Comparison of ENCODE assay signal across 20 cellular contexts in the genomic region with DNA sequence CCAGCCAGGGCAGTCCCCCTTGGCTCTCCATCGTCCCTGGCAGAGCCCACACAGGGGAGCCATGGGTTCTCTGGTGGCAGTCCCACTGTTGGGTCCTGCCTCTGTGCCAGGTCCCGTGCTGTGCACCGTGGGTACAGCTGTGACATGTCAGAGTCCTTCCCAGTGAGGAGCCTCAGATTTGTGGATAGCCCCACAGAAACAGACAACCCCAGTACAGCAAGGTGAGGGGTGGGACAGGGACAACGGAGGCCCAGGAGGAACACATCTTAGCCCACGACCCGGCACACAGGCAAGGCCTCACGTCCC. TPM values are rescaled to one million over a fixed set of nuclear protein-coding genes. Genes with fewer than 3 reads are reported as not detected.
DNase-seq lines count a peak whose midpoint lies in the region; ATAC-seq, FAIRE-seq and TF ChIP-seq lines count a peak whose summit lies in the region.
"Had no signal": no experiment of that assay in that cellular context is flagged by ENCODE, and none has a peak within 500 bp of the region (broad histone marks: within the 10 kb centered on the region; RNA-seq: fewer than 3 reads in every experiment).

No MANE protein-coding gene starts in this region.

- no peak for FAIRE-seq in GM12892 (lab: Jason Lieb, UNC)
- FAIRE-seq: H1, HTR-8/SVneo had no signal

- no peak for DNase-seq in T-helper 17 cell
- no peak for DNase-seq in left ventricle myocardium inferior
- DNase-seq in psoas muscle = no peak
- no peak for DNase-seq in SW480 (ENCODE audit: low spot score)
- no peak for DNase-seq in GM12892 (ENCODE audit: insufficient read length)
- DNase-seq in NCI-H1930 (lab: John Stamatoyannopoulos, UW) = no peak
- DNase-seq in activated CD4-positive, alpha-beta T cell treated with anti-CD3 and anti-CD28 coated beads, Interleukin-2, amount 50 U/mL, for 48 hours = no peak
- DNase-seq: ACHN; BE2C; CD8-positive, alpha-beta T cell; GF-D8; KG1; NCI-H1092; NCI-H2107; NCI-H69; SHP77 had no signal

- no peak overlapping the region for H3K4me3 Mint-ChIP-seq in T-helper 17 cell
- H3K4me3 Mint-ChIP-seq: CD8-positive, alpha-beta T cell had no signal

- H3K4me3 ChIP-seq in left ventricle myocardium inferior (no peak overlapping the region), psoas muscle (no peak overlapping the region)

- WGBS in psoas muscle, 3 donors = 60 to 73% (median 66%) methylated on average over 7 of the region's 7 CpGs

- H3K36me3 ChIP-seq in left ventricle myocardium inferior = peaks cover 48% of the 10 kb centered on the region
- H3K36me3 ChIP-seq in psoas muscle (ENCODE audit: insufficient read depth in 1 of 2, low read depth in 1 of 2) = peaks cover 6 to 75% of the 10 kb centered on the region in 2 donors

- H3K27ac Mint-ChIP-seq in T-helper 17 cell = peak overlapping the region; percentile 39
- H3K27ac Mint-ChIP-seq: CD8-positive, alpha-beta T cell had no signal

- H3K4me1 ChIP-seq in left ventricle myocardium inferior = peaks cover 49% of the 10 kb centered on the region
- peaks cover 3% of the 10 kb centered on the region for H3K4me1 ChIP-seq in psoas muscle
- H3K4me1 ChIP-seq: BE2C had no signal

- no peak for TF ChIP-seq CTCF in 22Rv1 (IDR thresholded peaks at IDR 0.05)
- TF ChIP-seq CTCF in left ventricle myocardium inferior (IDR thresholded peaks at IDR 0.05; ENCODE audit: borderline replicate concordance) = no peak
- TF ChIP-seq CTCF in psoas muscle (IDR thresholded peaks at IDR 0.05) = no peak

- peaks cover 4% of the 10 kb centered on the region for H3K36me3 Mint-ChIP-seq in T-helper 17 cell (ENCODE audit: low read depth)

- H3K27ac ChIP-seq in 22Rv1 = 0 out of 2 replicates have a peak overlapping the region, but pooled peaks have one; percentile 36
- peak overlapping the region; percentile 77 for H3K27ac ChIP-seq in left ventricle myocardium inferior (replicated peaks)
- H3K27ac ChIP-seq in psoas muscle = peak overlapping the region; percentile 23

- H3K9me3 ChIP-seq in T-helper 17 cell (ENCODE audit: control insufficient read depth, low read length, poor library complexity, severe bottlenecking) (no peaks in the 10 kb centered on the region), left ventricle myocardium inferior (replicated peaks) (no peaks in the 10 kb centered on the region), psoas muscle (no peaks in the 10 kb centered on the region)
- H3K9me3 ChIP-seq: BE2C had no signal

- peaks cover 6% of the 10 kb centered on the region for H3K4me1 Mint-ChIP-seq in T-helper 17 cell

- no peaks in the 10 kb centered on the region for H3K27me3 Mint-ChIP-seq in T-helper 17 cell

- ATAC-seq in T-helper 17 cell (no peak), psoas muscle (no peak)
- ATAC-seq: CD8-positive, alpha-beta T cell had no signal

- intact Hi-C loops in left ventricle myocardium inferior (cut with micrococcal nuclease) (no loop called here), psoas muscle (cut with DNase I) (no loop called here)

- H3K27me3 ChIP-seq in left ventricle myocardium inferior (ENCODE audit: low read depth) (no peaks in the 10 kb centered on the region), psoas muscle (ENCODE audit: insufficient read depth in 3 of 3, low read length in 2 of 3) (no peaks in the 10 kb centered on the region)
- H3K27me3 ChIP-seq: BE2C had no signal

- TF ChIP-seq POLR2A in GM12892 (IDR thresholded peaks at IDR 0.05; ENCODE audit: low read depth, low read length) = no peak; the same call in 1 of the 2 replicates

RNA-seq across cellular contexts. Expression of gene POLR3H, which starts 12.9 kb away (rescaled TPM):
- total RNA-seq in T-helper 17 cell (10 to 100 TPM; 11.2 to 19.5 TPM), left ventricle myocardium inferior (15.8 TPM), psoas muscle (10 to 100 TPM; 13.1 to 23.2 (median 18.5) TPM)
- polyA plus RNA-seq in psoas muscle = 10 to 100 TPM; 17.1 to 28.6 (median 17.2) TPM
- 15.2 TPM for polyA plus RNA-seq in GM12892 (2012; ENCODE audit: missing spikeins)

RNA-seq across cellular contexts. Expression of gene CSDC2, which starts 29.4 kb away (rescaled TPM):
- total RNA-seq in T-helper 17 cell (not detected), left ventricle myocardium inferior (301 TPM), psoas muscle (1 to 10 TPM in 1 of 4 donors, under 1 TPM in 3; 0.27 to 1.1 (median 0.77) TPM)
- under 1 TPM; 0.60 to 0.69 (median 0.66) TPM for polyA plus RNA-seq in psoas muscle
- polyA plus RNA-seq in GM12892 (2012; ENCODE audit: missing spikeins) = 0.36 TPM
- total RNA-seq: CD8-positive, alpha-beta T cell; MCF 10A had no signal

RNA-seq across cellular contexts. Expression of gene PMM1, which starts 58.3 kb away (rescaled TPM):
- total RNA-seq in T-helper 17 cell = 10 to 100 TPM; 23.1 to 25.3 TPM
- 18.4 TPM for total RNA-seq in left ventricle myocardium inferior
- 10 to 100 TPM in 2 of 4 donors, 1 to 10 TPM in 2; 7.3 to 12.2 (median 9.2) TPM for total RNA-seq in psoas muscle
- polyA plus RNA-seq in psoas muscle = 10 to 100 TPM; 10.3 to 14.5 (median 13.2) TPM
- polyA plus RNA-seq in GM12892 (2012; ENCODE audit: missing spikeins) = 18.9 TPM

Comparison
In these comparisons a context has a peak if more than half of its experiments do, and no peak if none do; other contexts are left out.
1. H3K27ac ChIP-seq: peak in every context shown above with its lines; median percentile 77 in left ventricle myocardium inferior; 36 in 22Rv1; 23 in psoas muscle.
2. RNA of gene CSDC2, which starts 29.4 kb away (total RNA-seq): 301 TPM in left ventricle myocardium inferior (single experiment); 0.27 to 1.1 TPM in psoas muscle and not detected in T-helper 17 cell; every median in the first group is over 100 times any median in the second.